In the genomic region with DNA sequence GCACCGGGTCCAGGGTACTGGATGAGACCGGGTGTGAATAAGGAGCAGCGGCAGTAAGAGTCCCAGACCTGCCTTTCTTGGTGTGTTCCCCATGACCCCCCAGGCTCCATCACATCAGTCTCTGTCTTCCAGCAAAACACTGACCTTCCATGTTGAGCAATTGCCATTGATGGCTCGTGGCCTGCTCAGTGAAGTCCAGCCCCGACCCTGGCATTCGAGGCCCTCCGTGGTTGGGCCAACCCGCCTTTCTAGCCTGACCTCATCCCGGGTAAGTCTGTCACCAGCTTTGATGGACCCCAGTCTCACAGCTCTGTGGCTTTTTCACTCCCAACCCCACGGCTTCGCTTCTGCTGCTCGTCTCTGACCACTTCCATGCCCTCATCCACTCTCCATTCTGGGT, we compare ENCODE assay signal across 28 cellular contexts. TPM values are rescaled to one million over a fixed set of nuclear protein-coding genes. Genes with fewer than 3 reads are reported as not detected.
"Had no signal": no experiment of that assay in that cellular context is flagged by ENCODE, and none has a peak within 500 bp of the region (broad histone marks: within the 10 kb centered on the region; RNA-seq: fewer than 3 reads in every experiment).

No MANE protein-coding gene starts in this region.

- H3K27ac ChIP-seq: cardiac muscle cell, upper lobe of right lung, VCaP had no signal

- ATAC-seq: activated T-cell treated with anti-CD3 and anti-CD28 coated beads, Interleukin-2, amount 50 U/mL, for 72 hours; effector memory CD8-positive, alpha-beta T cell; naive thymus-derived CD8-positive, alpha-beta T cell; stimulated activated memory B cell treated with anti-CD40 and anti-IgM and Interleukin-4, amounts not matched to agents 10 μg/mL and 1 μg/mL and 100 μg/mL, for 72 hours; stimulated activated naive CD8-positive, alpha-beta T cell treated with anti-CD3 and anti-CD28 coated beads, Interleukin-15, amount 100 ng/mL, for 72 hours; upper lobe of right lung had no signal

- H3K27me3 Mint-ChIP-seq: activated naive CD8-positive, alpha-beta T cell treated with anti-CD3 and anti-CD28 coated beads, Interleukin-2, amount 10 ng/mL, durations not matched to agents 7 days and 5 days; brain; stimulated activated memory B cell treated with anti-CD40 and anti-IgM and Interleukin-4, amounts not matched to agents 10 μg/mL and 1 μg/mL and 100 μg/mL, for 72 hours; stimulated activated naive CD8-positive, alpha-beta T cell treated with anti-CD3 and anti-CD28 coated beads, Interleukin-15, amount 100 ng/mL, for 72 hours had no signal

- H3K9me3 Mint-ChIP-seq: activated naive CD8-positive, alpha-beta T cell treated with anti-CD3 and anti-CD28 coated beads, Interleukin-2, amount 10 ng/mL, durations not matched to agents 7 days and 5 days; activated T-cell treated with anti-CD3 and anti-CD28 coated beads, Interleukin-2, amount 50 U/mL, for 72 hours; brain; effector memory CD8-positive, alpha-beta T cell; naive thymus-derived CD8-positive, alpha-beta T cell; stimulated activated naive CD8-positive, alpha-beta T cell treated with anti-CD3 and anti-CD28 coated beads, Interleukin-15, amount 100 ng/mL, for 72 hours had no signal

- H3K4me1 ChIP-seq: upper lobe of right lung had no signal

- H3K9me3 ChIP-seq: ascending aorta, heart left ventricle, thyroid gland, upper lobe of right lung had no signal

- H3K4me3 ChIP-seq: ascending aorta, cardiac muscle cell, heart left ventricle, thyroid gland, upper lobe of right lung had no signal

- DNase-seq: activated CD4-positive, alpha-beta T cell treated with anti-CD3 and anti-CD28 coated beads for 4 hours; activated CD4-positive, alpha-beta T cell treated with anti-CD3 and anti-CD28 coated beads, Interleukin-2, amount 50 U/mL, for 4 hours; activated naive CD4-positive, alpha-beta T cell treated with Interleukin-2 at 50 U/mL for 16 hours; activated naive CD8-positive, alpha-beta T cell treated with anti-CD3 and anti-CD28 coated beads, Interleukin-2, amount 10 ng/mL, durations not matched to agents 7 days and 5 days; activated T-cell treated with anti-CD3 and anti-CD28 coated beads for 4 hours; activated T-cell treated with anti-CD3 and anti-CD28 coated beads, Interleukin-2, amount 50 U/mL, for 72 hours; cortex of kidney; effector memory CD8-positive, alpha-beta T cell; erythroblast; heart left ventricle; left ventricle myocardium superior; mammary epithelial cell; midbrain; naive thymus-derived CD8-positive, alpha-beta T cell; small intestine; stimulated activated CD4-positive, alpha-beta T cell treated with anti-CD3 and anti-CD28 coated beads, Interleukin-4, amount 100 ng/mL, for 4 hours; stimulated activated CD8-positive, alpha-beta memory T cell treated with anti-CD3 and anti-CD28 coated beads, Interleukin-4, amount 100 ng/mL, for 48 hours; stimulated activated naive CD8-positive, alpha-beta T cell treated with anti-CD3 and anti-CD28 coated beads, Interleukin-15, amount 100 ng/mL, for 72 hours; T-helper 9 cell; thyroid gland; upper lobe of right lung had no signal

- H3K27me3 ChIP-seq: ascending aorta, cardiac muscle cell, heart left ventricle, thyroid gland, upper lobe of right lung had no signal

- H3K4me3 Mint-ChIP-seq: activated naive CD8-positive, alpha-beta T cell treated with anti-CD3 and anti-CD28 coated beads, Interleukin-2, amount 10 ng/mL, durations not matched to agents 7 days and 5 days; activated T-cell treated with anti-CD3 and anti-CD28 coated beads, Interleukin-2, amount 50 U/mL, for 72 hours; brain; effector memory CD8-positive, alpha-beta T cell; naive thymus-derived CD8-positive, alpha-beta T cell; stimulated activated memory B cell treated with anti-CD40 and anti-IgM and Interleukin-4, amounts not matched to agents 10 μg/mL and 1 μg/mL and 100 μg/mL, for 72 hours; stimulated activated naive CD8-positive, alpha-beta T cell treated with anti-CD3 and anti-CD28 coated beads, Interleukin-15, amount 100 ng/mL, for 72 hours had no signal

- H3K27ac Mint-ChIP-seq: activated naive CD8-positive, alpha-beta T cell treated with anti-CD3 and anti-CD28 coated beads, Interleukin-2, amount 10 ng/mL, durations not matched to agents 7 days and 5 days; activated T-cell treated with anti-CD3 and anti-CD28 coated beads, Interleukin-2, amount 50 U/mL, for 72 hours; effector memory CD8-positive, alpha-beta T cell; stimulated activated memory B cell treated with anti-CD40 and anti-IgM and Interleukin-4, amounts not matched to agents 10 μg/mL and 1 μg/mL and 100 μg/mL, for 72 hours; stimulated activated naive CD8-positive, alpha-beta T cell treated with anti-CD3 and anti-CD28 coated beads, Interleukin-15, amount 100 ng/mL, for 72 hours had no signal

- H3K4me1 Mint-ChIP-seq: activated naive CD8-positive, alpha-beta T cell treated with anti-CD3 and anti-CD28 coated beads, Interleukin-2, amount 10 ng/mL, durations not matched to agents 7 days and 5 days; naive thymus-derived CD8-positive, alpha-beta T cell; stimulated activated memory B cell treated with anti-CD40 and anti-IgM and Interleukin-4, amounts not matched to agents 10 μg/mL and 1 μg/mL and 100 μg/mL, for 72 hours; stimulated activated naive CD8-positive, alpha-beta T cell treated with anti-CD3 and anti-CD28 coated beads, Interleukin-15, amount 100 ng/mL, for 72 hours had no signal

RNA-seq across cellular contexts. Expression of a gene that starts 6.4 kb away (rescaled TPM):
- total RNA-seq: activated T-cell treated with anti-CD3 and anti-CD28 coated beads, Interleukin-2, amount 50 U/mL, for 72 hours; ascending aorta; cardiac muscle cell; fibroblast of villous mesenchyme; left ventricle myocardium superior; mammary epithelial cell; omental fat pad; upper lobe of right lung had no signal
